In the genomic region with DNA sequence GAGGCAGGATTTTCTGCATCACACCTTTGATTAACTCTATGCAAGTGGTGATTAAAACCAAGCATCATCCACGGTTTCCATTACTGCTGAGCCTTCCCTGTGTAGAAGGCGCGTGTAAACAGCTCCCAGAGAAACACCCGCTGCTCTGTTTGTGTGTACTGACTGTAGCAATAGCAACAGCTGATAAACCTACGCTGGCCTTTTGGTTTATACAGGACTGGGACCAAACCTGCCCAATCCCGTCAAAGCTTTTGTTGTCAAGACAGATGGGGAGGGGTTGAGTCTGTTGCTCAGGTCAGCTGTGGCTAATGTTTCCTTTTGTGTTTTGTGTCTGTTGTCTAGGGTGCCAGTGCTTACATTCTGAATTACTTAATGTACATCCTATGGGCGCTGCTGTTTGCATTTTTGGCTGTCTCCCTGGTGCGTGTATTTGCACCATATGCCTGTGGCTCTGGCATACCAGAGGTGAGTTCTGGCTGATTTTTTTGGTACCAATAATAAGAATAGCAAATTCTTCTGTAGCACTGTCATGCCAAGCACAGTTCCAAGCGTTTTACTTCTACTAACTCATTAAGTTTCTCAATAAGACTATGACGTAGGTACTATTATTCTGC, we compare ENCODE assay signal across 20 cellular contexts. TPM values are rescaled to one million over a fixed set of nuclear protein-coding genes. Genes with fewer than 3 reads are reported as not detected.
DNase-seq lines count a peak whose midpoint lies in the region; ATAC-seq, FAIRE-seq and TF ChIP-seq lines count a peak whose summit lies in the region.
"Had no signal": no experiment of that assay in that cellular context is flagged by ENCODE, and none has a peak within 500 bp of the region (broad histone marks: within the 10 kb centered on the region; RNA-seq: fewer than 3 reads in every experiment).

No MANE protein-coding gene starts in this region.

- H3K4me3 ChIP-seq in K562 = no peak overlapping the region
- H3K4me3 ChIP-seq: colonic mucosa had no signal

- no peaks in the 10 kb centered on the region for H4K20me1 ChIP-seq in K562 (replicated peaks; ENCODE audit: control insufficient read depth, insufficient read depth, low read length)

- no peak for FAIRE-seq in K562 (lab: Jason Lieb, UNC)

- 3% methylated on average over 10 of the region's 10 CpGs for WGBS in K562 (ENCODE audit: insufficient coverage, low coverage, missing lambda C conversion rate)

- H3K4me2 ChIP-seq in K562 (ENCODE audit: insufficient read depth, low read length) = no peak overlapping the region

- no peak for TF ChIP-seq EP300 in K562 (IDR thresholded peaks at IDR 0.05; ENCODE audit: low read length)

- no peak for TF ChIP-seq POLR2A in K562 (conservative IDR thresholded peaks at IDR 0.05)

- no peaks in the 10 kb centered on the region for H3K36me3 ChIP-seq in K562 (ENCODE audit: control insufficient read depth, insufficient read depth, low read length)
- H3K36me3 ChIP-seq: colonic mucosa had no signal

- POLR2A ChIA-PET in K562 (lab: Yijun Ruan, JAX) = interaction anchor here (0.6 kb wide), 1 partner anchor 10 kb away, joined by 3 read pairs; no protein-coding TSS in a partner anchor

- DNase-seq in COLO668 (lab: John Stamatoyannopoulos, UW; ENCODE audit: unreplicated experiment) (peak; percentile 54), NCI-H146 (lab: John Stamatoyannopoulos, UW) (peak; percentile 78), K562 (ENCODE audit: extremely low read depth in 1 of 4, low spot score in 3 of 4) (no peak), left kidney (ENCODE audit: low read depth, low spot score) (peak; percentile 29), NCI-H446 (lab: John Stamatoyannopoulos, UW) (no peak), NCI-H1694 (lab: John Stamatoyannopoulos, UW) (no peak), cerebellar nuclear complex (lab: John Stamatoyannopoulos, UW) (no peak)
- DNase-seq: activated CD4-positive, CD25-positive, alpha-beta regulatory T cell treated with anti-CD3 and anti-CD28 coated beads, Interleukin-2, amount 50 U/mL, for 72 hours; activated effector memory CD4-positive, alpha-beta T cell treated with Interleukin-2 at 50 U/mL for 16 hours; amniotic stem cell; Calu3; colonic mucosa; H9; immature natural killer cell; Kasumi-1; NCI-H1694 treated with DMSO at 0.1 percent for 48 hours; SHP77 treated with DMSO at 0.1 percent for 48 hours; stimulated activated CD4-positive, alpha-beta T cell treated with anti-CD3 and anti-CD28 coated beads, Interleukin-2, amount 100 ng/mL, for 48 hours; T-helper 2 cell had no signal

- no peak overlapping the region for H2AFZ ChIP-seq in K562 (ENCODE audit: low read depth, low read length)

- no peak overlapping the region for H3K27ac ChIP-seq in K562 (ENCODE audit: extremely low read depth, low read depth, low read length)
- H3K27ac ChIP-seq: colonic mucosa had no signal

- TF ChIP-seq RAD21 in K562 (CRISPR knock-in tag; conservative IDR thresholded peaks at IDR 0.05 in 1 of 2, IDR thresholded peaks at IDR 0.05 in 1 of 2) = no peak

- ATAC-seq in K562 = no peak
- ATAC-seq in HG03354 (IDR thresholded peaks at IDR 0.05; ENCODE audit: poor library complexity, severe bottlenecking, unreplicated experiment) = no peak

- no peaks in the 10 kb centered on the region for H3K9me3 ChIP-seq in K562 (replicated peaks; ENCODE audit: control insufficient read depth, insufficient read depth, low read depth, low read length)
- H3K9me3 ChIP-seq: colonic mucosa had no signal

- peaks cover 2 to 18% of the 10 kb centered on the region in 2 experiments; a peak in 3 of 5 replicates for H3K27me3 ChIP-seq in K562 (ENCODE audit: control insufficient read depth in 2 of 2, insufficient read depth in 2 of 2, low read length in 2 of 2)
- H3K27me3 ChIP-seq: colonic mucosa had no signal

- TF ChIP-seq CTCF in K562 (IDR thresholded peaks at IDR 0.05 in 2 of 3, conservative IDR thresholded peaks at IDR 0.05 in 1 of 3; ENCODE audit: insufficient read depth in 2 of 3, low read depth in 1 of 3, low read length in 3 of 3) = no peak

- in situ Hi-C loops in K562 (cut with MboI) = loop anchor here (25.0 kb wide), 2 partner anchors 1340 to 1565 kb away; partner anchors contain the start of gene MSL3

- no peaks in the 10 kb centered on the region for H3K4me1 ChIP-seq in K562 (replicated peaks in 1 of 2; ENCODE audit: control insufficient read depth in 2 of 2, insufficient read depth in 2 of 2, low read length in 2 of 2)
- H3K4me1 ChIP-seq: colonic mucosa had no signal

- no peaks in the 10 kb centered on the region for H3K79me2 ChIP-seq in K562 (ENCODE audit: control insufficient read depth, insufficient read depth, low read length)

- no peaks in the 10 kb centered on the region for H3K9me1 ChIP-seq in K562 (ENCODE audit: control insufficient read depth, insufficient read depth, low read length)

- intact Hi-C loops in K562 (cut with micrococcal nuclease) = loop anchor here (10.0 kb wide), 1 partner anchor 907 kb away; no protein-coding TSS in a partner anchor

- CTCF ChIA-PET in K562 (lab: Yijun Ruan, JAX; ENCODE audit: low intra/inter-chr PET ratio) = no interaction called here

- BruUV-seq in K562 (replicated peaks; lab: Mats Ljungman, UMichigan) = no TSS peak

- H3K9ac ChIP-seq in K562 (ENCODE audit: insufficient read depth in 1 of 2, low read depth in 2 of 2, low read length in 2 of 2) = no peak overlapping the region

TF ChIP-seq in K562, 482 proteins besides CTCF, POLR2A, EP300 and RAD21:
- TF ChIP-seq FOXJ2 (tag; IDR thresholded peaks at IDR 0.05) = peak; percentile 98
- TF ChIP-seq, protein P1, sequence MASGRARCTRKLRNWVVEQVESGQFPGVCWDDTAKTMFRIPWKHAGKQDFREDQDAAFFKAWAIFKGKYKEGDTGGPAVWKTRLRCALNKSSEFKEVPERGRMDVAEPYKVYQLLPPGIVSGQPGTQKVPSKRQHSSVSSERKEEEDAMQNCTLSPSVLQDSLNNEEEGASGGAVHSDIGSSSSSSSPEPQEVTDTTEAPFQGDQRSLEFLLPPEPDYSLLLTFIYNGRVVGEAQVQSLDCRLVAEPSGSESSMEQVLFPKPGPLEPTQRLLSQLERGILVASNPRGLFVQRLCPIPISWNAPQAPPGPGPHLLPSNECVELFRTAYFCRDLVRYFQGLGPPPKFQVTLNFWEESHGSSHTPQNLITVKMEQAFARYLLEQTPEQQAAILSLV (tag; IDR thresholded peaks at IDR 0.05) = no peak
- peak; percentile 37 for TF ChIP-seq RFX1 (IDR thresholded peaks at IDR 0.05)
TF ChIP-seq in K562: peak in this region for 2.

RNA-seq across cellular contexts. Expression of gene CLCN4, which starts 40.9 kb away (rescaled TPM):
- 0.28 TPM in 1 of 2 replicates, not detected in the other for total RNA-seq in K562 (2011; cell fraction: chromatin; rRNA removed; ENCODE audit: low replicate concordance)
- 0.26 and 0.83 TPM in 2 replicates for total RNA-seq in K562 (2011; cell fraction: nucleolus; rRNA removed)
- 0.23 and 0.37 TPM in 2 replicates for total RNA-seq in K562 (2011; cell fraction: nucleoplasm; rRNA removed)
- total RNA-seq in K562 (2014; rRNA removed) = 0.05 and 0.12 TPM in 2 replicates
- total RNA-seq in K562 (2014; rRNA removed; fragmentation: Illumina TruSeq; extraction: Trizol) = 0.06 and 0.11 TPM in 2 replicates
- total RNA-seq in K562 (2015; rRNA removed; fragmentation: Illumina TruSeq; extraction: Trizol) = 0.04 and 0.11 TPM in 2 replicates
- total RNA-seq in K562 (2021) = 0.11 TPM in 2 replicates
- polyA plus RNA-seq in K562 (2011; rRNA removed) = 0.01 and 0.08 TPM in 2 replicates
- polyA plus RNA-seq in K562 (2011; cell fraction: cytosol; rRNA removed) = 0.03 and 0.38 TPM in 2 replicates
- polyA plus RNA-seq in K562 (2011; cell fraction: nucleus; rRNA removed) = 0.03 and 0.13 TPM in 2 replicates
- 0.16 and 0.26 TPM in 2 replicates for polyA plus RNA-seq in K562 (2012)
- 0.09 and 0.11 TPM in 2 replicates for polyA plus RNA-seq in K562 (2014; fragmentation: Illumina TruSeq; extraction: Trizol)
- under 1 TPM; 0.03 to 0.24 TPM for polyA plus RNA-seq in K562 (2014; fragmentation: Nextera tagmentation; extraction: Ambion mirVana)
- polyA plus RNA-seq in K562 (2014; rRNA removed) = 0.08 TPM in 1 of 2 replicates, not detected in the other
- polyA minus RNA-seq in K562 (2011; rRNA and poly(A)+ RNA removed) = 0.12 and 0.46 TPM in 2 replicates
- 0.10 TPM in 1 of 2 replicates, not detected in the other for polyA minus RNA-seq in K562 (2011; cell fraction: cytosol; rRNA and poly(A)+ RNA removed)
- under 0.01 and 0.11 TPM in 2 replicates for polyA minus RNA-seq in K562 (2011; cell fraction: nucleus; rRNA and poly(A)+ RNA removed)

Comparison
In these comparisons a context has a peak if more than half of its experiments do, and no peak if none do; other contexts are left out.
1. DNase-seq: peak in COLO668 (single experiment), NCI-H146 (single experiment) and left kidney (single experiment); none in K562 (0 of 4), NCI-H446 (0 of 2), NCI-H1694 (single experiment) and cerebellar nuclear complex (0 of 2).